In genomic region chr13:33639640-33640080, GRCh38 we compare ENCODE assay signal across 8 cellular contexts.
DNase-seq lines count a peak whose midpoint lies in the region; ATAC-seq and TF ChIP-seq lines count a peak whose summit lies in the region.

No MANE protein-coding gene starts in this region.

- peak overlapping the region; percentile 80 for H3K27ac Mint-ChIP-seq in activated T-helper 2 cell treated with anti-CD3 and anti-CD28 coated beads, Interferon-gamma antibody, Interleukin-2, Interleukin-4, amounts not matched to agents 10 μg/mL and 5 μg/mL and 100 μg/mL, durations not matched to agents 14 hours and 24 hours and 36 hours
- no peak overlapping the region for H3K27ac Mint-ChIP-seq in chondrocyte (ENCODE audit: unreplicated experiment)

- peaks cover 48% of the 10 kb centered on the region for H3K4me1 Mint-ChIP-seq in activated T-helper 2 cell treated with anti-CD3 and anti-CD28 coated beads, Interferon-gamma antibody, Interleukin-2, Interleukin-4, amounts not matched to agents 10 μg/mL and 5 μg/mL and 100 μg/mL, durations not matched to agents 14 hours and 24 hours and 36 hours (ENCODE audit: low read depth)
- H3K4me1 Mint-ChIP-seq in chondrocyte (ENCODE audit: low read depth), result peaks cover 34% of the 10 kb centered on the region

- no peak for TF ChIP-seq CTCF in GM20000 (IDR thresholded peaks at IDR 0.05; ENCODE audit: extremely low read depth, missing control alignments)
- no peak for TF ChIP-seq CTCF in chondrocyte (IDR thresholded peaks at IDR 0.05)

- H3K27me3 Mint-ChIP-seq in activated T-helper 2 cell treated with anti-CD3 and anti-CD28 coated beads, Interferon-gamma antibody, Interleukin-2, Interleukin-4, amounts not matched to agents 10 μg/mL and 5 μg/mL and 100 μg/mL, durations not matched to agents 14 hours and 24 hours and 36 hours (ENCODE audit: low read depth), result no peaks in the 10 kb centered on the region
- H3K27me3 Mint-ChIP-seq in chondrocyte (ENCODE audit: low read depth), result no peaks in the 10 kb centered on the region

- ATAC-seq in HG03135 (IDR thresholded peaks at IDR 0.05; ENCODE audit: unreplicated experiment), result peak; percentile 56

- DNase-seq in GM20000 (ENCODE audit: low spot score), result peak; percentile 15
- no peak for DNase-seq in activated T-helper 2 cell treated with anti-CD3 and anti-CD28 coated beads, Interferon-gamma antibody, Interleukin-2, Interleukin-4, amounts not matched to agents 10 μg/mL and 5 μg/mL and 100 μg/mL, durations not matched to agents 14 hours and 24 hours and 36 hours (ENCODE audit: low spot score)
- DNase-seq in stimulated activated CD8-positive, alpha-beta memory T cell treated with anti-CD3 and anti-CD28 coated beads, Interleukin-15, amount 100 ng/mL, for 48 hours (ENCODE audit: low read depth in 2 of 2), result peak; percentile 24 to 43
- no peak for DNase-seq in mesenteric fat pad (ENCODE audit: low spot score)
- no peak for DNase-seq in chondrocyte (ENCODE audit: low spot score)
- no peak for DNase-seq in posterior vena cava (ENCODE audit: low spot score)
- no peak for DNase-seq in DMS153 treated with DMSO at 0.1 percent for 48 hours (lab: John Stamatoyannopoulos, UW; ENCODE audit: unreplicated experiment)

- no peak overlapping the region for H3K4me3 Mint-ChIP-seq in activated T-helper 2 cell treated with anti-CD3 and anti-CD28 coated beads, Interferon-gamma antibody, Interleukin-2, Interleukin-4, amounts not matched to agents 10 μg/mL and 5 μg/mL and 100 μg/mL, durations not matched to agents 14 hours and 24 hours and 36 hours (ENCODE audit: low read depth)
- H3K4me3 Mint-ChIP-seq in chondrocyte (ENCODE audit: unreplicated experiment), result no peak overlapping the region

- intact Hi-C loops in activated T-helper 2 cell treated with anti-CD3 and anti-CD28 coated beads, Interferon-gamma antibody, Interleukin-2, Interleukin-4, amounts not matched to agents 10 μg/mL and 5 μg/mL and 100 μg/mL, durations not matched to agents 14 hours and 24 hours and 36 hours (cut with micrococcal nuclease), result loop anchor here (1.0 to 2.0 kb wide), 3 partner anchors 26 to 83 kb away; no protein-coding TSS in a partner anchor
- intact Hi-C loops in posterior vena cava (cut with DNase I), result no loop called here

- H3K36me3 Mint-ChIP-seq in activated T-helper 2 cell treated with anti-CD3 and anti-CD28 coated beads, Interferon-gamma antibody, Interleukin-2, Interleukin-4, amounts not matched to agents 10 μg/mL and 5 μg/mL and 100 μg/mL, durations not matched to agents 14 hours and 24 hours and 36 hours (ENCODE audit: low read depth), result peaks cover 10% of the 10 kb centered on the region
- H3K36me3 Mint-ChIP-seq in chondrocyte (ENCODE audit: low read depth), result no peaks in the 10 kb centered on the region

- peaks cover 9% of the 10 kb centered on the region for H3K9me3 Mint-ChIP-seq in activated T-helper 2 cell treated with anti-CD3 and anti-CD28 coated beads, Interferon-gamma antibody, Interleukin-2, Interleukin-4, amounts not matched to agents 10 μg/mL and 5 μg/mL and 100 μg/mL, durations not matched to agents 14 hours and 24 hours and 36 hours
- no peaks in the 10 kb centered on the region for H3K9me3 Mint-ChIP-seq in chondrocyte (ENCODE audit: low read depth)

Comparison
In these comparisons a context has a peak if more than half of its experiments do, and no peak if none do; other contexts are left out.
1. DNase-seq: peak in GM20000 (single experiment) and stimulated activated CD8-positive, alpha-beta memory T cell treated with anti-CD3 and anti-CD28 coated beads, Interleukin-15, amount 100 ng/mL, for 48 hours (2 of 2); none in activated T-helper 2 cell treated with anti-CD3 and anti-CD28 coated beads, Interferon-gamma antibody, Interleukin-2, Interleukin-4, amounts not matched to agents 10 μg/mL and 5 μg/mL and 100 μg/mL, durations not matched to agents 14 hours and 24 hours and 36 hours (single experiment), mesenteric fat pad (single experiment), chondrocyte (single experiment), posterior vena cava (single experiment) and DMS153 treated with DMSO at 0.1 percent for 48 hours (single experiment).